Comparison of ENCODE assay signal across 1 cellular context in genomic region chr6:157534134-157534871, GRCh38.
TF ChIP-seq lines count a peak whose summit lies in the region.

No MANE protein-coding gene starts in this region.

TF ChIP-seq in K562, 482 proteins besides CTCF, POLR2A, EP300 and RAD21 (continued from another document and continues in another):
- TF ChIP-seq FOXA3 (CRISPR knock-in tag; conservative IDR thresholded peaks at IDR 0.05 in 1 of 2, IDR thresholded peaks at IDR 0.05 in 1 of 2) = no peak
- peak; percentile 77 for TF ChIP-seq TEAD2 (tag; IDR thresholded peaks at IDR 0.05)
- no peak for TF ChIP-seq COPS2 (conservative IDR thresholded peaks at IDR 0.05)
- no peak for TF ChIP-seq ZNF318 (IDR thresholded peaks at IDR 0.05; ENCODE audit: borderline replicate concordance in 1 of 2, low read depth in 1 of 2)
- TF ChIP-seq BHLHE40 (IDR thresholded peaks at IDR 0.05; ENCODE audit: low read length) = no peak
- TF ChIP-seq THAP7 (CRISPR knock-in tag; IDR thresholded peaks at IDR 0.05) = no peak
- TF ChIP-seq CHD2 (IDR thresholded peaks at IDR 0.05; ENCODE audit: low read depth, low read length) = no peak
- no peak for TF ChIP-seq ZNF512 (tag; IDR thresholded peaks at IDR 0.05)
- TF ChIP-seq ZNF668 (CRISPR knock-in tag; IDR thresholded peaks at IDR 0.05) = peak; percentile 85; the same call in 1 of the 2 replicates
- TF ChIP-seq ZC3H8 (IDR thresholded peaks at IDR 0.05) = no peak
- no peak for TF ChIP-seq MGA (IDR thresholded peaks at IDR 0.05)
- TF ChIP-seq ZNF165 (CRISPR knock-in tag; IDR thresholded peaks at IDR 0.05; ENCODE audit: borderline replicate concordance) = no peak
- no peak for TF ChIP-seq ETV6 (IDR thresholded peaks at IDR 0.05; ENCODE audit: borderline replicate concordance in 1 of 2, low read depth in 2 of 2, low read length in 1 of 2)
- TF ChIP-seq ETV6 (CRISPR knock-in tag; IDR thresholded peaks at IDR 0.05; ENCODE audit: borderline replicate concordance) = no peak
- TF ChIP-seq ZNF134 (CRISPR knock-in tag; conservative IDR thresholded peaks at IDR 0.05) = 0 out of 2 replicates have a peak, but pooled peaks have one; percentile 47
- TF ChIP-seq, protein P1, sequence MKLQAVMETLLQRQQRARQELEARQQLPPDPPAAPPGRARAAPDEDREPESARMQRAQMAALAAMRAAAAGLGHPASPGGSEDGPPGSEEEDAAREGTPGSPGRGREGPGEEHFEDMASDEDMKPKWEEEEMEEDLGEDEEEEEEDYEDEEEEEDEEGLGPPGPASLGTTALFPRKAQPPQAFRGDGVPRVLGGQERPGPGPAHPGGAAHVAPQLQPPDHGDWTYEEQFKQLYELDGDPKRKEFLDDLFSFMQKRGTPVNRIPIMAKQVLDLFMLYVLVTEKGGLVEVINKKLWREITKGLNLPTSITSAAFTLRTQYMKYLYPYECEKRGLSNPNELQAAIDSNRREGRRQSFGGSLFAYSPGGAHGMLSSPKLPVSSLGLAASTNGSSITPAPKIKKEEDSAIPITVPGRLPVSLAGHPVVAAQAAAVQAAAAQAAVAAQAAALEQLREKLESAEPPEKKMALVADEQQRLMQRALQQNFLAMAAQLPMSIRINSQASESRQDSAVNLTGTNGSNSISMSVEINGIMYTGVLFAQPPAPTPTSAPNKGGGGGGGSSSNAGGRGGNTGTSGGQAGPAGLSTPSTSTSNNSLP (IDR thresholded peaks at IDR 0.05; ENCODE audit: borderline replicate concordance, low read depth, low read length) = no peak
- TF ChIP-seq ZNF586 (CRISPR knock-in tag; conservative IDR thresholded peaks at IDR 0.05) = no peak
- TF ChIP-seq SP1 (CRISPR knock-in tag; IDR thresholded peaks at IDR 0.05) = no peak
- TF ChIP-seq L3MBTL2 (IDR thresholded peaks at IDR 0.05) = no peak
- TF ChIP-seq MAFG (tag; conservative IDR thresholded peaks at IDR 0.05) = no peak
- TF ChIP-seq NR4A1 (CRISPR knock-in tag; IDR thresholded peaks at IDR 0.05) = no peak
- TF ChIP-seq NR4A1 (tag; IDR thresholded peaks at IDR 0.05) = peak; percentile 95
- TF ChIP-seq ZNF589 (CRISPR knock-in tag; IDR thresholded peaks at IDR 0.05; ENCODE audit: low read depth) = 0 out of 2 replicates have a peak, but pooled peaks have one; percentile 37
- TF ChIP-seq MECOM (CRISPR knock-in tag; IDR thresholded peaks at IDR 0.05) = peak; percentile 90
- no peak for TF ChIP-seq ZNF12 (CRISPR knock-in tag; IDR thresholded peaks at IDR 0.05)
- no peak for TF ChIP-seq EP400 (IDR thresholded peaks at IDR 0.05)
- TF ChIP-seq ELF2 (CRISPR knock-in tag; IDR thresholded peaks at IDR 0.05) = no peak
- peak; percentile 78; the same call in 1 of the 2 replicates for TF ChIP-seq HIVEP1 (CRISPR knock-in tag; IDR thresholded peaks at IDR 0.05)
- TF ChIP-seq ZNF75A (CRISPR knock-in tag; IDR thresholded peaks at IDR 0.05) = no peak
- TF ChIP-seq, protein P2, sequence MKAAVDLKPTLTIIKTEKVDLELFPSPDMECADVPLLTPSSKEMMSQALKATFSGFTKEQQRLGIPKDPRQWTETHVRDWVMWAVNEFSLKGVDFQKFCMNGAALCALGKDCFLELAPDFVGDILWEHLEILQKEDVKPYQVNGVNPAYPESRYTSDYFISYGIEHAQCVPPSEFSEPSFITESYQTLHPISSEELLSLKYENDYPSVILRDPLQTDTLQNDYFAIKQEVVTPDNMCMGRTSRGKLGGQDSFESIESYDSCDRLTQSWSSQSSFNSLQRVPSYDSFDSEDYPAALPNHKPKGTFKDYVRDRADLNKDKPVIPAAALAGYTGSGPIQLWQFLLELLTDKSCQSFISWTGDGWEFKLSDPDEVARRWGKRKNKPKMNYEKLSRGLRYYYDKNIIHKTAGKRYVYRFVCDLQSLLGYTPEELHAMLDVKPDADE (conservative IDR thresholded peaks at IDR 0.05; ENCODE audit: control insufficient read depth, low read depth, low read length) = no peak
- peak; percentile 84 for TF ChIP-seq GTF2A2 (tag; IDR thresholded peaks at IDR 0.05)
- TF ChIP-seq ZNF551 (CRISPR knock-in tag; IDR thresholded peaks at IDR 0.05) = no peak
- no peak for TF ChIP-seq TAF9B (IDR thresholded peaks at IDR 0.05; ENCODE audit: partially characterized antibody)
